ENCODE assay signal across 8 cellular contexts in the genomic region with DNA sequence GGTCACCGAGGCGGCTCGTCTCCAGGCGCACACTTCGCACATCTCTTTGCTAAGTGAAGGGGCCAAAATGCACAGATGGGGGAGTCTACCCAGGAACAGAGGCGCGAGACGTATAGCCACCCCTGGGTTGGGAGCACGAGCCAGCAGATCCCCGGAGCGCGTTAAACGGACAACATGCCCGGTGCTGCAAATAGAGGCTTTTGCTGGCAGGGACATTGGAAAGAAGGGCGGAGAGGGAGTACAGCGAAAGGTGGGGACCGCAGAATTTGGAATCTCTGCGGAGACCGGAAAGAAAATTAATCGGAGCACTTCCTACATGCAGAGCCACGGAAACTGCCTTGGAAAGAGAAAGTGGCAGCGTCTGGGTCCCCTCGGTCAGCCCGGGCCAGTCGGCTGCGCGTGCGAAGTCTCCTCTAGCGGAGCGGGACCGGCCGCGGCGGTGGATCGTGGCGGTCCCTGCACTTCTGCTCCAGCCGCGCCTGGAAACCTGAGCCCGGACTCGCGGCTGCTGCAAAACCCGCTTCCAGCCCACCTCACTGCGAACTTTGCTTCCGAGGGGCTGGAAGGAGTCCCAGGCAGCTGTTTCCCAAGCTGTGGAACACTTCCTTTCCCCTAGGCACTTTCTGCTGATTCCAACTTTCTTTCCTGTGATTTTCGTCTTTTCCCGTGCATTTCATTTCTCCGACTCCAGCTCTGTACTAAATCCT. TPM values are rescaled to one million over a fixed set of nuclear protein-coding genes. Genes with fewer than 3 reads are reported as not detected.
DNase-seq lines count a peak whose midpoint lies in the region; ATAC-seq lines count a peak whose summit lies in the region.

No MANE protein-coding gene starts in this region.

- no peaks in the 10 kb centered on the region for H3K9me3 Mint-ChIP-seq in T-cell

- peaks cover 8 to 10% (median 9%) of the 10 kb centered on the region in 3 donors for H3K4me1 Mint-ChIP-seq in T-cell

- peak overlapping the region; percentile 28; the same call in 1 of the 2 replicates for H3K27ac ChIP-seq in HUES64 (ENCODE audit: low read depth, low read length)

- ATAC-seq in GM21528 (IDR thresholded peaks at IDR 0.05; ENCODE audit: low FRiP score, unreplicated experiment) = peak; percentile 59
- peak; percentile 6 to 21 (median 20) for ATAC-seq in T-cell (replicated peaks in 1 of 4)
- ATAC-seq in left lobe of liver = peak; percentile 68

- CTCF ChIA-PET in T-cell (lab: Charles Lee) = interaction anchor here in 1 of 2 donors (0.7 kb wide), 1 partner anchor 12 kb away, joined by 8 read pairs; no protein-coding TSS in a partner anchor

- peaks cover 0 to 8% of the 10 kb centered on the region in 2 donors for H3K27me3 Mint-ChIP-seq in T-cell

- peak overlapping the region; percentile 81 for H3K4me3 ChIP-seq in HUES64 (ENCODE audit: low read length)

- no peaks in the 10 kb centered on the region for H3K36me3 ChIP-seq in HUES64 (ENCODE audit: insufficient read depth, low read length)

- H3K9ac ChIP-seq in HUES64 (ENCODE audit: low read depth, low read length) = peak overlapping the region; percentile 74

- POLR2A ChIA-PET in T-cell (lab: Charles Lee) = no interaction called here

- WGBS in HUES64 = under 1% methylated on average over 47 of the region's 47 CpGs

- H3K4me3 Mint-ChIP-seq in T-cell = no peak overlapping the region

- peaks cover 13% of the 10 kb centered on the region for H3K4me1 ChIP-seq in HUES64 (ENCODE audit: insufficient read depth, low read length)

- H3K27me3 ChIP-seq in HUES64 (ENCODE audit: insufficient read depth, low read length) = peaks cover 42% of the 10 kb centered on the region

- DNase-seq in ELR (ENCODE audit: low read depth) (peak; percentile 78), T-cell (peak in 14 of 34 experiments; percentile 1 to 23 (median 8)), dedifferentiated amniotic fluid mesenchymal stem cell (ENCODE audit: extremely low spot score) (peak; percentile 43), left lobe of liver (ENCODE audit: low spot score) (peak; percentile 69), T1000 (lab: John Stamatoyannopoulos, UW) (no peak)
- DNase-seq in stimulated activated CD4-positive, alpha-beta T cell treated with anti-CD3 and anti-CD28 coated beads, Interleukin-4, amount 100 ng/mL, for 1 hour = peak; percentile 26

- H3K36me3 Mint-ChIP-seq in T-cell = no peaks in the 10 kb centered on the region

- H3K27ac Mint-ChIP-seq in T-cell = peak overlapping the region; percentile 12 to 20

- H3K9me3 ChIP-seq in HUES64 (ENCODE audit: insufficient read depth, low read depth, low read length) = no peaks in the 10 kb centered on the region

RNA-seq across cellular contexts. Expression of gene PCDH9, which starts 0.8 kb away (rescaled TPM):
- polyA plus RNA-seq in HUES64 (2013, experiment 1 of 2) = 0.65 TPM
- polyA plus RNA-seq in HUES64 (2013, experiment 2 of 2) = 0.76 TPM
- total RNA-seq in T-cell = 1 to 10 TPM in 1 of 5 donors, under 1 TPM in 4; 0.38 to 1.3 (median 0.53) TPM
- total RNA-seq in left lobe of liver = 2.4 TPM
